Comparison of ENCODE assay signal across 9 cellular contexts in genomic region chr10:99536400-99537254, GRCh38. TPM values are rescaled to one million over a fixed set of nuclear protein-coding genes. Genes with fewer than 3 reads are reported as not detected.
DNase-seq lines count a peak whose midpoint lies in the region; ATAC-seq, FAIRE-seq and TF ChIP-seq lines count a peak whose summit lies in the region.
"Had no signal": no experiment of that assay in that cellular context is flagged by ENCODE, and none has a peak within 500 bp of the region (broad histone marks: within the 10 kb centered on the region; RNA-seq: fewer than 3 reads in every experiment).

No MANE protein-coding gene starts in this region.

- H4K20me1 ChIP-seq in keratinocyte (ENCODE audit: control insufficient read depth, extremely low read depth, insufficient read depth, low read length), result peaks cover 4% of the 10 kb centered on the region

- H3K4me3 Mint-ChIP-seq in activated CD4-positive, alpha-beta T cell treated with anti-CD3 and anti-CD28 coated beads, Interleukin-2, amount 10 ng/mL, durations not matched to agents 24 days and 14 days, result no peak overlapping the region
- peak overlapping the region; percentile 62 for H3K4me3 Mint-ChIP-seq in WTC11
- peak overlapping the region; percentile 47 for H3K4me3 Mint-ChIP-seq in stimulated activated effector memory CD8-positive, alpha-beta T cell treated with anti-CD3 and anti-CD28 coated beads, Interleukin-12 subunit alpha, Interleukin-12 subunit beta, amount 100 ng/mL, for 72 hours

- H3K4me2 ChIP-seq in keratinocyte (ENCODE audit: control insufficient read depth, extremely low read depth, insufficient read depth, low read depth, low read length), result peak overlapping the region; percentile 75

- H3K27me3 ChIP-seq in keratinocyte (ENCODE audit: control insufficient read depth, extremely low read depth, insufficient read depth, low read length), result peaks cover 98% of the 10 kb centered on the region

- H3K9ac ChIP-seq in keratinocyte (ENCODE audit: control insufficient read depth, extremely low read depth, insufficient read depth, low read length), result no peak overlapping the region
- no peak overlapping the region for H3K9ac ChIP-seq in kidney (ENCODE audit: low read length in 2 of 2)

- intact Hi-C loops in activated CD4-positive, alpha-beta T cell treated with anti-CD3 and anti-CD28 coated beads, Interleukin-2, amount 10 ng/mL, durations not matched to agents 24 days and 14 days (cut with micrococcal nuclease), result no loop called here
- intact Hi-C loops in kidney (cut with DNase I), result no loop called here

- no peak overlapping the region for H2AFZ ChIP-seq in keratinocyte (ENCODE audit: control insufficient read depth, low read length)

- peaks cover 84% of the 10 kb centered on the region for H3K27me3 Mint-ChIP-seq in activated CD4-positive, alpha-beta T cell treated with anti-CD3 and anti-CD28 coated beads, Interleukin-2, amount 10 ng/mL, durations not matched to agents 24 days and 14 days
- H3K27me3 Mint-ChIP-seq in WTC11 (ENCODE audit: low read depth), result peaks cover 100% of the 10 kb centered on the region

- peak; percentile 7 for ATAC-seq in WTC11
- ATAC-seq in stimulated activated effector memory CD8-positive, alpha-beta T cell treated with anti-CD3 and anti-CD28 coated beads, Interleukin-12 subunit alpha, Interleukin-12 subunit beta, amount 100 ng/mL, for 72 hours, result peak; percentile 17
- no peak for ATAC-seq in GM18858 (IDR thresholded peaks at IDR 0.05; ENCODE audit: unreplicated experiment)
- no peak for ATAC-seq in HG02623 (IDR thresholded peaks at IDR 0.05; ENCODE audit: unreplicated experiment)

- H3K9me1 ChIP-seq in keratinocyte (ENCODE audit: control insufficient read depth, extremely low read depth, insufficient read depth, low read length), result no peaks in the 10 kb centered on the region

- H3K4me1 Mint-ChIP-seq in activated CD4-positive, alpha-beta T cell treated with anti-CD3 and anti-CD28 coated beads, Interleukin-2, amount 10 ng/mL, durations not matched to agents 24 days and 14 days, result peaks cover 21% of the 10 kb centered on the region
- peaks cover 64% of the 10 kb centered on the region for H3K4me1 Mint-ChIP-seq in WTC11
- peaks cover 32% of the 10 kb centered on the region for H3K4me1 Mint-ChIP-seq in stimulated activated effector memory CD8-positive, alpha-beta T cell treated with anti-CD3 and anti-CD28 coated beads, Interleukin-12 subunit alpha, Interleukin-12 subunit beta, amount 100 ng/mL, for 72 hours

- no peak overlapping the region for H3K27ac ChIP-seq in keratinocyte (ENCODE audit: control insufficient read depth, insufficient read depth, low read length)
- no peak overlapping the region for H3K27ac ChIP-seq in kidney (ENCODE audit: low read depth in 2 of 2, low read length in 2 of 2)

- H3K4me3 ChIP-seq in keratinocyte (ENCODE audit: control insufficient read depth in 2 of 3, extremely low read depth in 1 of 3, insufficient read depth in 2 of 3, low read depth in 1 of 3, low read length in 3 of 3) (peak overlapping the region in 1 of 3 experiments; percentile 20), kidney (ENCODE audit: low read length in 2 of 2) (no peak overlapping the region)

- H3K79me2 ChIP-seq in keratinocyte (ENCODE audit: control insufficient read depth, insufficient read depth, low read length), result no peaks in the 10 kb centered on the region

- DNase-seq in activated CD4-positive, alpha-beta T cell treated with anti-CD3 and anti-CD28 coated beads, Interleukin-2, amount 10 ng/mL, durations not matched to agents 24 days and 14 days, result no peak
- no peak for DNase-seq in activated CD4-positive, alpha-beta T cell treated with anti-CD3 and anti-CD28 coated beads for 1 hour
- DNase-seq in WTC11 (ENCODE audit: low spot score), result peak; percentile 60
- no peak for DNase-seq in keratinocyte (ENCODE audit: low read depth, low spot score)
- no peak for DNase-seq in stimulated activated effector memory CD8-positive, alpha-beta T cell treated with anti-CD3 and anti-CD28 coated beads, Interleukin-12 subunit alpha, Interleukin-12 subunit beta, amount 100 ng/mL, for 72 hours (ENCODE audit: low spot score in 2 of 2)
- DNase-seq in kidney, result no peak
- DNase-seq: OCI-M1 had no signal

- H3K4me1 ChIP-seq in keratinocyte (ENCODE audit: control insufficient read depth, extremely low read depth, insufficient read depth, low read length) (peaks cover 12% of the 10 kb centered on the region), kidney (ENCODE audit: control insufficient read depth in 1 of 2, insufficient read depth in 1 of 2, low read depth in 1 of 2, low read length in 2 of 2) (peaks cover 0 to 14% of the 10 kb centered on the region in 2 donors)

- dilution Hi-C loops in keratinocyte (cut with MboI; ENCODE audit: extremely low pct_ligation_motif_present, low sequenced_read_pairs), result no loop called here

- FAIRE-seq in keratinocyte (lab: Jason Lieb, UNC) (no peak), kidney (lab: Jason Lieb, UNC) (no peak)

- CTCF ChIA-PET in WTC11 (lab: Charles Lee), result interaction anchor here (1.4 to 2.9 kb wide), 3 partner anchors 14 to 101 kb away, joined by 3 to 17 read pairs (median 13); no protein-coding TSS in a partner anchor

- peaks cover 14% of the 10 kb centered on the region for H3K9me3 Mint-ChIP-seq in activated CD4-positive, alpha-beta T cell treated with anti-CD3 and anti-CD28 coated beads, Interleukin-2, amount 10 ng/mL, durations not matched to agents 24 days and 14 days
- H3K9me3 Mint-ChIP-seq in WTC11, result no peaks in the 10 kb centered on the region
- H3K9me3 Mint-ChIP-seq in stimulated activated effector memory CD8-positive, alpha-beta T cell treated with anti-CD3 and anti-CD28 coated beads, Interleukin-12 subunit alpha, Interleukin-12 subunit beta, amount 100 ng/mL, for 72 hours, result no peaks in the 10 kb centered on the region

- H3K9me3 ChIP-seq in keratinocyte (ENCODE audit: control insufficient read depth, low read depth, low read length), result peaks cover 10% of the 10 kb centered on the region
- H3K9me3 ChIP-seq in kidney (ENCODE audit: control insufficient read depth in 1 of 2, low read length in 2 of 2), result no peaks in the 10 kb centered on the region

- POLR2A ChIA-PET in WTC11 (lab: Charles Lee), result no interaction called here

- H3K27ac Mint-ChIP-seq in activated CD4-positive, alpha-beta T cell treated with anti-CD3 and anti-CD28 coated beads, Interleukin-2, amount 10 ng/mL, durations not matched to agents 24 days and 14 days, result peak overlapping the region; percentile 34
- H3K27ac Mint-ChIP-seq in WTC11, result no peak overlapping the region
- no peak overlapping the region for H3K27ac Mint-ChIP-seq in stimulated activated effector memory CD8-positive, alpha-beta T cell treated with anti-CD3 and anti-CD28 coated beads, Interleukin-12 subunit alpha, Interleukin-12 subunit beta, amount 100 ng/mL, for 72 hours

- H3K36me3 ChIP-seq in keratinocyte (ENCODE audit: control insufficient read depth in 2 of 2, extremely low read depth in 1 of 2, insufficient read depth in 2 of 2, low read length in 2 of 2), result no peaks in the 10 kb centered on the region
- H3K36me3 ChIP-seq in kidney (ENCODE audit: control insufficient read depth in 1 of 2, insufficient read depth in 2 of 2, low read length in 2 of 2), result no peaks in the 10 kb centered on the region

- TF ChIP-seq CTCF in WTC11 (IDR thresholded peaks at IDR 0.05) (no peak), keratinocyte (optimal IDR thresholded peaks at IDR 0.05 in 1 of 3, IDR thresholded peaks at IDR 0.05 in 1 of 3, conservative IDR thresholded peaks at IDR 0.05 in 1 of 3; ENCODE audit: extremely low read depth in 1 of 3, insufficient read depth in 2 of 3, low read length in 3 of 3) (peak in 1 of 3 experiments; percentile 17), kidney (IDR thresholded peaks at IDR 0.05; ENCODE audit: borderline replicate concordance, extremely low read depth, insufficient read depth) (no peak)

- H3K36me3 Mint-ChIP-seq in activated CD4-positive, alpha-beta T cell treated with anti-CD3 and anti-CD28 coated beads, Interleukin-2, amount 10 ng/mL, durations not matched to agents 24 days and 14 days (ENCODE audit: low read depth), result no peaks in the 10 kb centered on the region
- H3K36me3 Mint-ChIP-seq in WTC11, result no peaks in the 10 kb centered on the region; the same call in 1 of the 2 replicates
- H3K36me3 Mint-ChIP-seq in stimulated activated effector memory CD8-positive, alpha-beta T cell treated with anti-CD3 and anti-CD28 coated beads, Interleukin-12 subunit alpha, Interleukin-12 subunit beta, amount 100 ng/mL, for 72 hours, result peaks cover 12% of the 10 kb centered on the region

TF ChIP-seq in WTC11, 78 proteins besides CTCF, POLR2A, EP300 and RAD21 (continues in another document):
- no peak for TF ChIP-seq ZNF671 (CRISPR knock-in tag; IDR thresholded peaks at IDR 0.05)
- TF ChIP-seq ZNF121 (CRISPR knock-in tag; IDR thresholded peaks at IDR 0.05), result no peak
- no peak for TF ChIP-seq CDX4 (CRISPR knock-in tag; IDR thresholded peaks at IDR 0.05; ENCODE audit: borderline replicate concordance)
- no peak for TF ChIP-seq GTF2I (CRISPR knock-in tag; conservative IDR thresholded peaks at IDR 0.05)

RNA-seq across cellular contexts. Expression of gene NKX2-3, which starts 3.9 kb away (rescaled TPM):
- not detected in 2 replicates for total RNA-seq in activated CD4-positive, alpha-beta T cell treated with anti-CD3 and anti-CD28 coated beads, Interleukin-2, amount 10 ng/mL, durations not matched to agents 24 days and 14 days
- total RNA-seq in WTC11 (2021) (not detected in 3 replicates), kidney (not detected)
- polyA plus RNA-seq in keratinocyte (not detected in 3 replicates), kidney (ENCODE audit: insufficient read depth, low read depth, low replicate concordance) (not detected)
- not detected for polyA plus RNA-seq in keratinocyte (2011; ENCODE audit: low read depth)
- not detected in 2 replicates for polyA plus RNA-seq in keratinocyte (2011; cell fraction: cytosol; rRNA removed)
- polyA plus RNA-seq in keratinocyte (2011; cell fraction: nucleus; rRNA removed), result not detected in 2 replicates
- polyA plus RNA-seq in keratinocyte (2012; ENCODE audit: low replicate concordance), result not detected in 2 replicates
- polyA minus RNA-seq in keratinocyte, result not detected in 3 replicates
- polyA minus RNA-seq in keratinocyte (2011; cell fraction: cytosol; rRNA and poly(A)+ RNA removed), result not detected
- polyA minus RNA-seq in keratinocyte (2011; cell fraction: nucleus; rRNA and poly(A)+ RNA removed), result not detected in 2 replicates

Comparison
In these comparisons a context has a peak if more than half of its experiments do, and no peak if none do; other contexts are left out.
1. ATAC-seq: peak in WTC11 (single experiment) and stimulated activated effector memory CD8-positive, alpha-beta T cell treated with anti-CD3 and anti-CD28 coated beads, Interleukin-12 subunit alpha, Interleukin-12 subunit beta, amount 100 ng/mL, for 72 hours (single experiment); none in GM18858 (single experiment) and HG02623 (single experiment).